In the genomic region with DNA sequence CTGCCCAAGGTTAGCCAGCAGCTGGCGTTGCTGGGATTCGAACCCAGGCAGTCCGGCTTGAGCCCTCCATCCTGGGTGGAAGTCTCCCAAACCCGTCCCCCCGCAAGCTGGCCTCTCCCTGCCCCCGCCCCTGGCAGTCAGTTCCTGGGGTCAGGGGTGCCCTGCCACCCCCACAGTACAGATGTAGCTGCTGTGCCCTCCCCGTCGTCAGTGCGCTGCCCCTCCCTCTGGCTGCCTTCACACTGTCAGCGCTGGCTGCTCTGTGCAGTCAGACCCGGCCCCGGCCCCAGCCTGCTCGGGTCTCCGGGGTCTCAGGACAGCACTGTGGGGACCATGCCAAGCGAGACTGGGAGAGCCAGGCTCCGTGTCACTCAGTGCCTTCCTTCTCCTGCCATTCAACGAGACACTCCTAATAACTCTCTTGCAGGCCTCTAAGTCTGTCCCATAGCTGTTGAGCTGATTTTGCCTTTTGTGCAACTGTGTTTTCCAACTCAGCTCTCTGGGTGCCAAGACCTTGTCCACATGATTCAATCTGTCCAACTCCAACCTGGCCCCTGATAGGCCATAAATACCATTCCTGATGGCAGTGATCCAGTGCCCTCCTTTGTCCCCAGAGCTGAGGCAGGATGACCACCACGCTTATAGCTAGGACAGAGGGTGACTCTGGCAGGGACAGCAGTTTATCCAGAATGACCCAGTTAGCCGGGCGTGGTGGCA, we compare ENCODE assay signal across 13 cellular contexts. TPM values are rescaled to one million over a fixed set of nuclear protein-coding genes. Genes with fewer than 3 reads are reported as not detected.
A peak's percentile ranks its signal among the peaks of the same experiment; 100 is the strongest.
DNase-seq lines count a peak whose midpoint lies in the region; ATAC-seq and TF ChIP-seq lines count a peak whose summit lies in the region.
"Had no signal": no experiment of that assay in that cellular context is flagged by ENCODE, and none has a peak within 500 bp of the region (broad histone marks: within the 10 kb centered on the region; RNA-seq: fewer than 3 reads in every experiment).

No MANE protein-coding gene starts in this region.

- H3K36me3 ChIP-seq in left lung: no peaks in the 10 kb centered on the region
- H3K36me3 ChIP-seq: cardiac muscle cell had no signal

- no peaks in the 10 kb centered on the region for H3K27me3 ChIP-seq in left lung
- H3K27me3 ChIP-seq: cardiac muscle cell had no signal

- H3K9me3 ChIP-seq in left lung: no peaks in the 10 kb centered on the region

- H3K4me1 ChIP-seq in left lung: peaks cover 5 to 16% of the 10 kb centered on the region in 2 donors

- ATAC-seq in stimulated activated naive CD8-positive, alpha-beta T cell treated with anti-CD3 and anti-CD28 coated beads, Interleukin-15, amount 100 ng/mL, for 72 hours: peak; percentile 40
- ATAC-seq in stimulated activated naive CD8-positive, alpha-beta T cell treated with anti-CD3 and anti-CD28 coated beads, Interleukin-15, Interleukin-2, amounts not matched to agents 100 U/mL and 50 U/mL, for 24 hours: no peak
- peak; percentile 17 for ATAC-seq in left lung
- no peak for ATAC-seq in GM18907 (IDR thresholded peaks at IDR 0.05; ENCODE audit: unreplicated experiment)
- ATAC-seq in GM19328 (IDR thresholded peaks at IDR 0.05; ENCODE audit: unreplicated experiment): no peak

- no peak overlapping the region for H3K4me3 Mint-ChIP-seq in stimulated activated naive CD8-positive, alpha-beta T cell treated with anti-CD3 and anti-CD28 coated beads, Interleukin-15, amount 100 ng/mL, for 72 hours
- H3K4me3 Mint-ChIP-seq: HFFc6 had no signal

- H3K27me3 Mint-ChIP-seq in stimulated activated naive CD8-positive, alpha-beta T cell treated with anti-CD3 and anti-CD28 coated beads, Interleukin-15, amount 100 ng/mL, for 72 hours: no peaks in the 10 kb centered on the region

- H3K4me3 ChIP-seq in left lung (no peak overlapping the region), skin epidermis (peak overlapping the region in 4 of 7 experiments; percentile 4 to 22 (median 7))
- H3K4me3 ChIP-seq: cardiac muscle cell had no signal

- no peak overlapping the region for H3K27ac ChIP-seq in left lung
- H3K27ac ChIP-seq in skin epidermis: peak overlapping the region in 19 of 21 experiments; percentile 15 to 90 (median 75)
- H3K27ac ChIP-seq: cardiac muscle cell had no signal

- no peaks in the 10 kb centered on the region for H3K9me3 Mint-ChIP-seq in stimulated activated naive CD8-positive, alpha-beta T cell treated with anti-CD3 and anti-CD28 coated beads, Interleukin-15, amount 100 ng/mL, for 72 hours
- H3K9me3 Mint-ChIP-seq: HFFc6 had no signal

- no peak for DNase-seq in stimulated activated naive CD8-positive, alpha-beta T cell treated with anti-CD3 and anti-CD28 coated beads, Interleukin-15, amount 100 ng/mL, for 72 hours
- DNase-seq in stimulated activated naive CD8-positive, alpha-beta T cell treated with anti-CD3 and anti-CD28 coated beads, Interleukin-15, Interleukin-2, amounts not matched to agents 100 U/mL and 50 U/mL, for 24 hours: no peak
- no peak for DNase-seq in left lung
- no peak for DNase-seq in activated effector memory CD4-positive, alpha-beta T cell treated with anti-CD3 and anti-CD28 coated beads, Interleukin-2, amount 50 U/mL, for 16 hours
- DNase-seq in C1 segment of cervical spinal cord (lab: John Stamatoyannopoulos, UW): no peak
- DNase-seq: activated naive CD4-positive, alpha-beta T cell; HFFc6; hypothalamus; stimulated activated CD4-positive, alpha-beta T cell treated with anti-CD3 and anti-CD28 coated beads, Interleukin-2, amount 100 ng/mL, for 24 hours had no signal

- no peaks in the 10 kb centered on the region for H3K4me1 Mint-ChIP-seq in stimulated activated naive CD8-positive, alpha-beta T cell treated with anti-CD3 and anti-CD28 coated beads, Interleukin-15, amount 100 ng/mL, for 72 hours

- intact Hi-C loops in left lung (cut with DNase I): no loop called here

- no peak for TF ChIP-seq CTCF in left lung (IDR thresholded peaks at IDR 0.05)

- peak overlapping the region in 1 of 2 donors; percentile 46 for H3K27ac Mint-ChIP-seq in stimulated activated naive CD8-positive, alpha-beta T cell treated with anti-CD3 and anti-CD28 coated beads, Interleukin-15, amount 100 ng/mL, for 72 hours
- H3K27ac Mint-ChIP-seq: HFFc6 had no signal

RNA-seq across cellular contexts. Expression of a gene that starts 55.5 kb away (rescaled TPM):
- 1 to 10 TPM; 2.1 to 4.1 TPM for total RNA-seq in left lung
- total RNA-seq: cardiac muscle cell had no signal

Comparison
In these comparisons a context has a peak if more than half of its experiments do, and no peak if none do; other contexts are left out.
1. ATAC-seq: peak in stimulated activated naive CD8-positive, alpha-beta T cell treated with anti-CD3 and anti-CD28 coated beads, Interleukin-15, amount 100 ng/mL, for 72 hours (single experiment) and left lung (single experiment); none in stimulated activated naive CD8-positive, alpha-beta T cell treated with anti-CD3 and anti-CD28 coated beads, Interleukin-15, Interleukin-2, amounts not matched to agents 100 U/mL and 50 U/mL, for 24 hours (single experiment), GM18907 (single experiment) and GM19328 (single experiment).
2. H3K27ac ChIP-seq: peak in skin epidermis (19 of 21); none in left lung (0 of 2).
3. H3K4me3 ChIP-seq: peak in skin epidermis (4 of 7); none in left lung (0 of 2).